19 cellular contexts compared by ENCODE assay signal in the genomic region with DNA sequence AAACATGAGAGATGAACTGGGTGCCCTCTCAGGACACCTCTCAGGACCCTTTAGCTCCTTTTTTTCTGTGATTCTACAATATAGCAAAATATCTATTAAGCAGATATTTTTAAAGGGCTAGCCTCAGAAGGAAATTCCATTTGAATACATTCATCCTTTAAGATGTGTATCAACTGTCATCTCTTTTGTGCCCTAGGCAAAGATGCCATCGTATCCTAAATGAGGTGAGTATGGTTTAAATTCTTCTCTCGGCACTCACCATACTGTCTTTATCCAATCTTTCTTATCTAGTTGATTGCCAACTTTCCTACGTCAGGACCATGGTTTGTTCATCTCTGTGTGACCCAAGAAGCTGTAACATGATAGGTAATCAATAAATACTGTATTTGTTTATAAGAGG.
DNase-seq lines count a peak whose midpoint lies in the region; ATAC-seq and TF ChIP-seq lines count a peak whose summit lies in the region.
"Had no signal": no experiment of that assay in that cellular context is flagged by ENCODE, and none has a peak within 500 bp of the region (broad histone marks: within the 10 kb centered on the region; RNA-seq: fewer than 3 reads in every experiment).

No MANE protein-coding gene starts in this region.

- H3K4me3 ChIP-seq in PC-3 (ENCODE audit: low read length) (no peak overlapping the region), brain microvascular endothelial cell (ENCODE audit: low read depth, low read length) (no peak overlapping the region), smooth muscle cell (no peak overlapping the region)
- H3K4me3 ChIP-seq: MG63 had no signal

- H3K79me2 ChIP-seq in PC-3 (ENCODE audit: low read length) (no peaks in the 10 kb centered on the region), smooth muscle cell (ENCODE audit: low read depth) (no peaks in the 10 kb centered on the region)

- peaks cover 16% of the 10 kb centered on the region; the same call in 1 of the 2 replicates for H3K4me1 ChIP-seq in PC-3 (ENCODE audit: insufficient read depth, low read length)
- peaks cover 5% of the 10 kb centered on the region for H3K4me1 ChIP-seq in smooth muscle cell (ENCODE audit: low read depth)

- BruUV-seq in PC-3 (replicated peaks; lab: Mats Ljungman, UMichigan), result no TSS peak

- H4K20me1 ChIP-seq in PC-3 (ENCODE audit: low read length), result no peaks in the 10 kb centered on the region
- no peaks in the 10 kb centered on the region for H4K20me1 ChIP-seq in smooth muscle cell (ENCODE audit: low read depth)

- H3K27ac ChIP-seq in PC-3 (ENCODE audit: low read length), result no peak overlapping the region
- H3K27ac ChIP-seq in brain microvascular endothelial cell, result peak overlapping the region; percentile 61
- peak overlapping the region; percentile 60 for H3K27ac ChIP-seq in smooth muscle cell (ENCODE audit: low read depth)
- H3K27ac ChIP-seq: C4-2B had no signal

- ATAC-seq in PC-3 (no peak), GM21529 (IDR thresholded peaks at IDR 0.05; ENCODE audit: unreplicated experiment) (no peak), GM21619 (IDR thresholded peaks at IDR 0.05; ENCODE audit: unreplicated experiment) (no peak)
- ATAC-seq: Panc1, T-helper 17 cell had no signal

- POLR2A ChIA-PET in PC-3 (lab: Charles Lee; ENCODE audit: unreplicated experiment), result interaction anchor here (0.6 kb wide), 1 partner anchor 26 kb away, joined by 5 read pairs; no protein-coding TSS in a partner anchor

- H3K9ac ChIP-seq in PC-3 (ENCODE audit: low read length) (no peak overlapping the region), smooth muscle cell (ENCODE audit: low read depth) (no peak overlapping the region)

- TF ChIP-seq CTCF in PC-3 (conservative IDR thresholded peaks at IDR 0.05; ENCODE audit: low read depth, low read length) (no peak), brain microvascular endothelial cell (IDR thresholded peaks at IDR 0.05; ENCODE audit: low read depth, low read length, missing control alignments) (no peak), smooth muscle cell (IDR thresholded peaks at IDR 0.05; ENCODE audit: borderline replicate concordance, insufficient read depth, poor library complexity, severe bottlenecking) (no peak)

- DNase-seq in ELR (ENCODE audit: low read depth) (peak; percentile 80), PC-3 (peak; percentile 48), brain microvascular endothelial cell (no peak), smooth muscle cell (lab: John Stamatoyannopoulos, UW; ENCODE audit: unreplicated experiment) (no peak), NCI-H146 (lab: John Stamatoyannopoulos, UW) (no peak)
- DNase-seq: DMS53; GOT3; Kasumi-1; MG63; NCI-H1417; NCI-H187; NK-92 treated with Interleukin-12 subunit alpha and Interleukin-12 subunit beta, amount 100 ng/mL, for 24 hours; Right ventricle myocardium superior; SW 1271; T-helper 17 cell had no signal

- intact Hi-C loops in PC-3 (cut with micrococcal nuclease), result no loop called here

- CTCF ChIA-PET in PC-3 (lab: Charles Lee), result no interaction called here

- in situ Hi-C loops in brain microvascular endothelial cell (cut with HindIII; ENCODE audit: low pct_ligation_motif_present, low sequenced_read_pairs), result no loop called here

- H3K27me3 ChIP-seq in PC-3 (ENCODE audit: low read length), result peaks cover 28% of the 10 kb centered on the region
- H3K27me3 ChIP-seq in brain microvascular endothelial cell (replicated peaks), result no peaks in the 10 kb centered on the region
- H3K27me3 ChIP-seq in smooth muscle cell (ENCODE audit: low read depth), result no peaks in the 10 kb centered on the region
- H3K27me3 ChIP-seq: MG63 had no signal

- H3K4me2 ChIP-seq in PC-3 (ENCODE audit: low read length) (peak overlapping the region; percentile 66; the same call in 1 of the 2 replicates), smooth muscle cell (no peak overlapping the region)

- H3K9me3 ChIP-seq in PC-3 (ENCODE audit: low read length) (no peaks in the 10 kb centered on the region), smooth muscle cell (replicated peaks; ENCODE audit: low read depth) (no peaks in the 10 kb centered on the region)
- H3K9me3 ChIP-seq: MG63 had no signal

- WGBS in smooth muscle cell (ENCODE audit: low lambda C conversion rate), result 68% methylated on average over 3 of the region's 3 CpGs

- H3K36me3 ChIP-seq in PC-3 (ENCODE audit: low read depth, low read length), result no peaks in the 10 kb centered on the region
- no peaks in the 10 kb centered on the region for H3K36me3 ChIP-seq in brain microvascular endothelial cell (replicated peaks)
- H3K36me3 ChIP-seq in smooth muscle cell (ENCODE audit: low read depth), result no peaks in the 10 kb centered on the region

- no peaks in the 10 kb centered on the region for H3F3A ChIP-seq in PC-3 (ENCODE audit: low read length, unreplicated experiment)
- peaks cover 10% of the 10 kb centered on the region for H3F3A ChIP-seq in smooth muscle cell (ENCODE audit: low read depth)

- H2AFZ ChIP-seq in PC-3 (ENCODE audit: low read length) (no peak overlapping the region), smooth muscle cell (ENCODE audit: low read depth) (no peak overlapping the region)

- no peaks in the 10 kb centered on the region for H3K9me2 ChIP-seq in PC-3 (replicated peaks; ENCODE audit: low read length)

Comparison
In these comparisons a context has a peak if more than half of its experiments do, and no peak if none do; other contexts are left out.
1. DNase-seq: peak in ELR (single experiment) and PC-3 (single experiment); none in brain microvascular endothelial cell (single experiment), smooth muscle cell (single experiment) and NCI-H146 (single experiment).